ENCODE assay signal across 11 cellular contexts in the genomic region with DNA sequence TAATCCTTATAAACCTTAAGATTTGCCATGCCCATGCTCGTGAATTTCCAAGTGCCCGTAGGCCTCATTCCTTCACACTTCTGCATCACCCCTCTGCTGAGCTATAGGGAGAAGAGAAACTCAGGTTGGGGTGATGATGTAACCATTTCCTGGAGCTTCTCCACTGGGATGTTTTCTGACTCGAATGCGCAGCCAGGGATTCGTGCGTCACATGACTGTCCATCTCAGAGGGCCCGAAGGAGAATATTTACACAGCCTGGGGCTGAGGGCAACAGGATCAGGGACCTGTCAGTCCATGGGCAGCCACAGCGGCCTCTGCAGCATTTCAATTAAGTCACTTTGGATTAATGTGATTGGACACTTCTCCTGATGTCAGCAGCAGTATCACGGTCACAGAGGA. TPM values are rescaled to one million over a fixed set of nuclear protein-coding genes. Genes with fewer than 3 reads are reported as not detected.
"Had no signal": no experiment of that assay in that cellular context is flagged by ENCODE, and none has a peak within 500 bp of the region (broad histone marks: within the 10 kb centered on the region; RNA-seq: fewer than 3 reads in every experiment).

No MANE protein-coding gene starts in this region.

- H3K4me3 ChIP-seq: GM23248, GM23338, HAP-1 had no signal

- H3K27ac ChIP-seq: GM23248 had no signal

- H3K9me3 ChIP-seq: HAP-1 had no signal

- H3K4me1 ChIP-seq: HAP-1 had no signal

- DNase-seq: GM23248, GOT3, H7, H9, HCEC 1CT, HFFc6 had no signal

- ATAC-seq: GM23338, HCT116 had no signal

- H3K36me3 ChIP-seq: HAP-1 had no signal

RNA-seq across cellular contexts. Expression of a gene that starts 8.7 kb away (rescaled TPM):
- total RNA-seq: GM23248, GM23338, H1, H4, H7, H9, HFFc6 had no signal
- polyA plus RNA-seq: GM23248, GM23338, H1 had no signal

RNA-seq across cellular contexts. Expression of a gene that starts 12.6 kb away (rescaled TPM):
- total RNA-seq: GM23248, GM23338, H1, H7, H9, HFFc6 had no signal
- polyA plus RNA-seq: GM23248, GM23338, H1 had no signal

RNA-seq across cellular contexts. Expression of a gene that starts 21.8 kb away (rescaled TPM):
- total RNA-seq: GM23248, GM23338, H1, H4, H7, H9, HFFc6 had no signal
- polyA plus RNA-seq: GM23248, GM23338, H1 had no signal
